15 cellular contexts compared by ENCODE assay signal in genomic region chr10:72072639-72073038, GRCh38. TPM values are rescaled to one million over a fixed set of nuclear protein-coding genes. Genes with fewer than 3 reads are reported as not detected.
DNase-seq lines count a peak whose midpoint lies in the region; ATAC-seq, FAIRE-seq and TF ChIP-seq lines count a peak whose summit lies in the region.
"Had no signal": no experiment of that assay in that cellular context is flagged by ENCODE, and none has a peak within 500 bp of the region (broad histone marks: within the 10 kb centered on the region; RNA-seq: fewer than 3 reads in every experiment).

No MANE protein-coding gene starts in this region.

- peaks cover 5% of the 10 kb centered on the region for H3K9me1 ChIP-seq in K562 (ENCODE audit: control insufficient read depth, insufficient read depth, low read length)

- in situ Hi-C loops in Panc1 (cut with HindIII; ENCODE audit: low pct_unique_long_range_greater_than_20kb, low sequenced_read_pairs) = no loop called here
- in situ Hi-C loops in K562 (cut with MboI) = no loop called here

- H3K4me2 ChIP-seq in K562 (ENCODE audit: insufficient read depth, low read length) = no peak overlapping the region

- TF ChIP-seq EP300 in K562 (IDR thresholded peaks at IDR 0.05; ENCODE audit: low read length) = no peak

- no peak overlapping the region for H3K9ac ChIP-seq in K562 (ENCODE audit: insufficient read depth in 1 of 2, low read depth in 2 of 2, low read length in 2 of 2)

- TF ChIP-seq CTCF in Panc1 (IDR thresholded peaks at IDR 0.05) = no peak
- TF ChIP-seq CTCF in K562 (IDR thresholded peaks at IDR 0.05 in 2 of 3, conservative IDR thresholded peaks at IDR 0.05 in 1 of 3; ENCODE audit: insufficient read depth in 2 of 3, low read depth in 1 of 3, low read length in 3 of 3) = no peak
- TF ChIP-seq CTCF in spleen (IDR thresholded peaks at IDR 0.05 in 8 of 11, conservative IDR thresholded peaks at IDR 0.05 in 3 of 11) = no peak
- TF ChIP-seq CTCF in prostate gland (IDR thresholded peaks at IDR 0.05) = no peak

- H3K4me1 ChIP-seq in Panc1 (ENCODE audit: control insufficient read depth, insufficient read depth, low read length) = peaks cover 38% of the 10 kb centered on the region
- peaks cover 0 to 17% of the 10 kb centered on the region in 2 experiments; a peak in 2 of 5 replicates for H3K4me1 ChIP-seq in K562 (replicated peaks in 1 of 2; ENCODE audit: control insufficient read depth in 2 of 2, insufficient read depth in 2 of 2, low read length in 2 of 2)
- peaks cover 5 to 75% (median 31%) of the 10 kb centered on the region in 6 donors for H3K4me1 ChIP-seq in spleen
- no peaks in the 10 kb centered on the region for H3K4me1 ChIP-seq in prostate gland (replicated peaks)

- H3K4me3 ChIP-seq in Panc1 (ENCODE audit: low read depth in 2 of 2, low read length in 2 of 2) = no peak overlapping the region
- no peak overlapping the region for H3K4me3 ChIP-seq in K562
- H3K4me3 ChIP-seq in spleen = no peak overlapping the region
- H3K4me3 ChIP-seq in prostate gland = no peak overlapping the region

- H3K27me3 Mint-ChIP-seq in activated naive CD4-positive, alpha-beta T cell treated with anti-CD3 and anti-CD28 coated beads, Interleukin-2, amount 10 ng/mL, durations not matched to agents 7 days and 5 days = no peaks in the 10 kb centered on the region

- H3K27ac ChIP-seq in Panc1 (ENCODE audit: low read length) (peak overlapping the region; percentile 39; the same call in 1 of the 2 replicates), K562 (ENCODE audit: extremely low read depth, low read depth, low read length) (no peak overlapping the region), spleen (no peak overlapping the region), prostate gland (no peak overlapping the region)

- peaks cover 67% of the 10 kb centered on the region for H3K36me3 Mint-ChIP-seq in activated naive CD4-positive, alpha-beta T cell treated with anti-CD3 and anti-CD28 coated beads, Interleukin-2, amount 10 ng/mL, durations not matched to agents 7 days and 5 days

- H3K9me3 Mint-ChIP-seq in activated naive CD4-positive, alpha-beta T cell treated with anti-CD3 and anti-CD28 coated beads, Interleukin-2, amount 10 ng/mL, durations not matched to agents 7 days and 5 days = no peaks in the 10 kb centered on the region

- no peaks in the 10 kb centered on the region for H4K20me1 ChIP-seq in K562 (replicated peaks; ENCODE audit: control insufficient read depth, insufficient read depth, low read length)

- POLR2A ChIA-PET in Panc1 (lab: Charles Lee) (no interaction called here), K562 (lab: Yijun Ruan, JAX) (interaction anchor here (0.7 to 1.3 kb wide), 7 partner anchors 13 to 371 kb away, joined by 3 to 5 read pairs (median 4); no protein-coding TSS in a partner anchor)

- intact Hi-C loops in Panc1 (cut with micrococcal nuclease; ENCODE audit: unreplicated experiment) = no loop called here
- intact Hi-C loops in K562 (cut with micrococcal nuclease) = no loop called here
- intact Hi-C loops in spleen (cut with DNase I; ENCODE audit: low total_unique reads) = no loop called here
- intact Hi-C loops in prostate gland (cut with DNase I) = no loop called here

- peak overlapping the region; percentile 79 for H3K27ac Mint-ChIP-seq in activated naive CD4-positive, alpha-beta T cell treated with anti-CD3 and anti-CD28 coated beads, Interleukin-2, amount 10 ng/mL, durations not matched to agents 7 days and 5 days

- CTCF ChIA-PET in activated naive CD4-positive, alpha-beta T cell treated with anti-CD3 and anti-CD28 coated beads, Interleukin-2, amount 10 ng/mL, durations not matched to agents 7 days and 5 days (lab: Charles Lee) = interaction anchor here (0.6 to 1.8 kb wide), 2 partner anchors 28 to 265 kb away, joined by 3 to 8 read pairs; no protein-coding TSS in a partner anchor
- CTCF ChIA-PET in Panc1 (lab: Charles Lee) (interaction anchor here (0.5 kb wide), 1 partner anchor 15 kb away, joined by 3 read pairs; no protein-coding TSS in a partner anchor), K562 (lab: Yijun Ruan, JAX; ENCODE audit: low intra/inter-chr PET ratio) (no interaction called here)

- H3K27me3 ChIP-seq in Panc1 (ENCODE audit: control insufficient read depth, insufficient read depth, low read length) (no peaks in the 10 kb centered on the region), K562 (ENCODE audit: control insufficient read depth in 2 of 2, insufficient read depth in 2 of 2, low read length in 2 of 2) (peaks cover 2 to 43% of the 10 kb centered on the region in 2 experiments; a peak in 4 of 5 replicates), spleen (replicated peaks in 1 of 7) (no peaks in the 10 kb centered on the region), prostate gland (replicated peaks; ENCODE audit: insufficient read depth) (no peaks in the 10 kb centered on the region)

- no peak for ATAC-seq in Panc1
- ATAC-seq in K562 = no peak
- ATAC-seq: PC-3 had no signal

- no peak for TF ChIP-seq RAD21 in K562 (CRISPR knock-in tag; conservative IDR thresholded peaks at IDR 0.05 in 1 of 2, IDR thresholded peaks at IDR 0.05 in 1 of 2)

- H2AFZ ChIP-seq in K562 (ENCODE audit: low read depth, low read length) = no peak overlapping the region

- peaks cover 42% of the 10 kb centered on the region for H3K4me1 Mint-ChIP-seq in activated naive CD4-positive, alpha-beta T cell treated with anti-CD3 and anti-CD28 coated beads, Interleukin-2, amount 10 ng/mL, durations not matched to agents 7 days and 5 days

- H3K36me3 ChIP-seq in Panc1 (ENCODE audit: control insufficient read depth, insufficient read depth, low read length) = no peaks in the 10 kb centered on the region
- H3K36me3 ChIP-seq in K562 (ENCODE audit: control insufficient read depth, insufficient read depth, low read length) = no peaks in the 10 kb centered on the region
- peaks cover 0 to 73% (median 10%) of the 10 kb centered on the region in 6 donors for H3K36me3 ChIP-seq in spleen
- H3K36me3 ChIP-seq in prostate gland = no peaks in the 10 kb centered on the region

- TF ChIP-seq POLR2A in K562 (conservative IDR thresholded peaks at IDR 0.05) (no peak), spleen (IDR thresholded peaks at IDR 0.05) (no peak), prostate gland (IDR thresholded peaks at IDR 0.05) (no peak)

- H3K9me3 ChIP-seq in Panc1 (ENCODE audit: control insufficient read depth, insufficient read depth, low read depth, low read length) (no peaks in the 10 kb centered on the region), K562 (replicated peaks; ENCODE audit: control insufficient read depth, insufficient read depth, low read depth, low read length) (no peaks in the 10 kb centered on the region), spleen (no peaks in the 10 kb centered on the region), prostate gland (no peaks in the 10 kb centered on the region)

- H3K79me2 ChIP-seq in K562 (ENCODE audit: control insufficient read depth, insufficient read depth, low read length) = no peaks in the 10 kb centered on the region

- BruUV-seq in Panc1 (replicated peaks; lab: Mats Ljungman, UMichigan) = no TSS peak
- no TSS peak for BruUV-seq in K562 (replicated peaks; lab: Mats Ljungman, UMichigan)

- WGBS in K562 (ENCODE audit: insufficient coverage, low coverage, missing lambda C conversion rate) = 29% methylated on average over 5 of the region's 5 CpGs
- WGBS in spleen, 5 donors = 89 to 93% (median 90%) methylated on average over 3 to 5 of the region's 5 CpGs
- 96% methylated on average over 5 of the region's 5 CpGs for WGBS in prostate gland

- no peak overlapping the region for H3K4me3 Mint-ChIP-seq in activated naive CD4-positive, alpha-beta T cell treated with anti-CD3 and anti-CD28 coated beads, Interleukin-2, amount 10 ng/mL, durations not matched to agents 7 days and 5 days

- no peak for FAIRE-seq in K562 (lab: Jason Lieb, UNC)
- FAIRE-seq: A204.1, D721Med had no signal

- DNase-seq in activated naive CD4-positive, alpha-beta T cell treated with anti-CD3 and anti-CD28 coated beads, Interleukin-2, amount 10 ng/mL, durations not matched to agents 7 days and 5 days = no peak
- no peak for DNase-seq in activated naive CD4-positive, alpha-beta T cell (lab: John Stamatoyannopoulos, UW)
- DNase-seq in Panc1 (ENCODE audit: low read depth, low spot score) (no peak), K562 (ENCODE audit: extremely low read depth in 1 of 4, low spot score in 3 of 4) (no peak), spleen (peak; percentile 59), mucosa of gallbladder (ENCODE audit: low spot score) (no peak), prostate gland (ENCODE audit: low spot score) (no peak), GDM1 (lab: John Stamatoyannopoulos, UW) (no peak)
- DNase-seq: C1 segment of cervical spinal cord, MM.1S, NCI-H1105 treated with DMSO at 0.1 percent for 48 hours, NCI-H187, PC-3 had no signal

TF ChIP-seq in K562, 482 proteins besides CTCF, POLR2A, EP300 and RAD21:
- TF ChIP-seq SMARCA5 (IDR thresholded peaks at IDR 0.05) (no peak), ZNF431 (CRISPR knock-in tag; IDR thresholded peaks at IDR 0.05) (no peak), MAX (CRISPR knock-in tag; IDR thresholded peaks at IDR 0.05) (0 out of 2 replicates have a peak, but pooled peaks have one; percentile 1)

RNA-seq across cellular contexts. Expression of gene SPOCK2, which starts 15.7 kb away (rescaled TPM):
- total RNA-seq in Panc1 (2021; ENCODE audit: unreplicated experiment) = 4.8 TPM
- polyA plus RNA-seq in Panc1 (2012; ENCODE audit: insufficient read length) = 4.2 TPM
- 0.46 and 1.2 TPM in 2 replicates for total RNA-seq in K562 (2011; cell fraction: chromatin; rRNA removed; ENCODE audit: low replicate concordance)
- 0.67 and 0.79 TPM in 2 replicates for total RNA-seq in K562 (2011; cell fraction: nucleolus; rRNA removed)
- 0.59 and 1.1 TPM in 2 replicates for total RNA-seq in K562 (2011; cell fraction: nucleoplasm; rRNA removed)
- total RNA-seq in K562 (2014; rRNA removed) = 0.04 and 0.82 TPM in 2 replicates
- total RNA-seq in K562 (2014; rRNA removed; fragmentation: Illumina TruSeq; extraction: Trizol) = 0.11 and 0.38 TPM in 2 replicates
- 0.11 and 0.19 TPM in 2 replicates for total RNA-seq in K562 (2015; rRNA removed; fragmentation: Illumina TruSeq; extraction: Trizol)
- 0.63 and 0.86 TPM in 2 replicates for total RNA-seq in K562 (2021)
- polyA plus RNA-seq in K562 (2011; rRNA removed) = 0.04 and 0.09 TPM in 2 replicates
- polyA plus RNA-seq in K562 (2011; cell fraction: cytosol; rRNA removed) = 0.04 and 0.31 TPM in 2 replicates
- polyA plus RNA-seq in K562 (2011; cell fraction: nucleus; rRNA removed) = 0.30 and 0.63 TPM in 2 replicates
- 0.17 and 0.46 TPM in 2 replicates for polyA plus RNA-seq in K562 (2012)
- 0.08 and 0.09 TPM in 2 replicates for polyA plus RNA-seq in K562 (2014; fragmentation: Illumina TruSeq; extraction: Trizol)
- not detected for polyA plus RNA-seq in K562 (2014; fragmentation: Nextera tagmentation; extraction: Ambion mirVana)
- polyA plus RNA-seq in K562 (2014; rRNA removed) = 0.12 and 0.52 TPM in 2 replicates
- 0.04 and 0.18 TPM in 2 replicates for polyA minus RNA-seq in K562 (2011; rRNA and poly(A)+ RNA removed)
- not detected in 2 replicates for polyA minus RNA-seq in K562 (2011; cell fraction: cytosol; rRNA and poly(A)+ RNA removed)
- 0.27 and 0.44 TPM in 2 replicates for polyA minus RNA-seq in K562 (2011; cell fraction: nucleus; rRNA and poly(A)+ RNA removed)
- total RNA-seq in spleen = 10 to 100 TPM; 32.2 to 64.3 (median 43.5) TPM
- 10 to 100 TPM; 12.6 to 28.4 (median 23.6) TPM for polyA plus RNA-seq in spleen
- 250 TPM for total RNA-seq in mucosa of gallbladder
- 100 to 1,000 TPM in 1 of 2 donors, 1 to 10 TPM in 1; 5.1 to 163 TPM for total RNA-seq in prostate gland
